ENCODE assay signal across 21 cellular contexts in genomic region chr11:15972838-15973237, GRCh38.
DNase-seq lines count a peak whose midpoint lies in the region; ATAC-seq and TF ChIP-seq lines count a peak whose summit lies in the region.
"Had no signal": no experiment of that assay in that cellular context is flagged by ENCODE, and none has a peak within 500 bp of the region (broad histone marks: within the 10 kb centered on the region; RNA-seq: fewer than 3 reads in every experiment).

No MANE protein-coding gene starts in this region.

- no peaks in the 10 kb centered on the region for H3K36me3 Mint-ChIP-seq in H9 (ENCODE audit: insufficient read depth in 1 of 3, low read depth in 3 of 3)
- H3K36me3 Mint-ChIP-seq: CD8-positive, alpha-beta memory T cell had no signal

- ATAC-seq in mucosa of descending colon, result peak; percentile 26
- ATAC-seq in HG03159 (IDR thresholded peaks at IDR 0.05; ENCODE audit: unreplicated experiment), result no peak
- no peak for ATAC-seq in GM18511 (IDR thresholded peaks at IDR 0.05; ENCODE audit: unreplicated experiment)
- ATAC-seq: GM12878 had no signal

- TF ChIP-seq CTCF in H9 (conservative IDR thresholded peaks at IDR 0.05), result no peak
- TF ChIP-seq CTCF in mucosa of descending colon (IDR thresholded peaks at IDR 0.05), result no peak

- H3K4me2 ChIP-seq in H9 (ENCODE audit: insufficient read depth, insufficient read length, low read length), result no peak overlapping the region
- H3K4me2 ChIP-seq: BLaER1, KMS-11 had no signal

- no peak overlapping the region for H2BK20ac ChIP-seq in H9 (ENCODE audit: low read depth, low read length, poor library complexity, severe bottlenecking)

- no peaks in the 10 kb centered on the region for H3K9me3 ChIP-seq in H9 (ENCODE audit: control insufficient read depth, low read depth, low read length)
- H3K9me3 ChIP-seq in mucosa of descending colon, result no peaks in the 10 kb centered on the region
- H3K9me3 ChIP-seq: BLaER1, MG63 had no signal

- no peaks in the 10 kb centered on the region for H3K4me1 ChIP-seq in H9 (ENCODE audit: insufficient read depth, low read length)
- peaks cover 13% of the 10 kb centered on the region for H3K4me1 ChIP-seq in mucosa of descending colon (ENCODE audit: low read depth)
- H3K4me1 ChIP-seq: BLaER1 had no signal

- peaks cover 10 to 15% of the 10 kb centered on the region in 2 experiments for H3K4me1 Mint-ChIP-seq in H9
- H3K4me1 Mint-ChIP-seq: CD8-positive, alpha-beta memory T cell had no signal

- WGBS in H9 (ENCODE audit: extremely low coverage, insufficient read length, low lambda C conversion rate), result no CpG with 5 or more reads among the region's 5 CpGs

- peaks cover 5% of the 10 kb centered on the region for H3K27me3 Mint-ChIP-seq in H9 (ENCODE audit: low read depth)
- H3K27me3 Mint-ChIP-seq: CD8-positive, alpha-beta memory T cell had no signal

- no peaks in the 10 kb centered on the region for H3K9me3 Mint-ChIP-seq in H9

- no peaks in the 10 kb centered on the region for H3K79me2 ChIP-seq in H9 (ENCODE audit: insufficient read depth, low read length)

- no peak overlapping the region for H3K9ac ChIP-seq in H9 (ENCODE audit: extremely low read depth, insufficient read length, low read length)
- H3K9ac ChIP-seq: BLaER1, KMS-11 had no signal

- peak; percentile 65 for DNase-seq in DMS 273 (lab: John Stamatoyannopoulos, UW; ENCODE audit: unreplicated experiment)
- DNase-seq in DMS 273 treated with DMSO at 0.1 percent for 48 hours (lab: John Stamatoyannopoulos, UW), result no peak
- DNase-seq in H9, result peak; percentile 38
- DNase-seq in NCI-H748 treated with DMSO at 0.1 percent for 48 hours (lab: John Stamatoyannopoulos, UW), result peak; percentile 13
- no peak for DNase-seq in mucosa of descending colon
- DNase-seq in head of caudate nucleus, result no peak
- DNase-seq: CD8-positive, alpha-beta memory T cell; DMS79; MG63; NCI-H1092 treated with DMSO at 0.1 percent for 48 hours; NCI-H1930; NCI-H526 treated with DMSO at 0.1 percent for 48 hours; SHP77 treated with DMSO at 0.1 percent for 48 hours; T-helper 2 cell had no signal

- H3K4ac ChIP-seq in H9 (ENCODE audit: low read depth, low read length), result no peak overlapping the region

- H2BK120ac ChIP-seq in H9 (ENCODE audit: low read depth, low read length, poor library complexity, severe bottlenecking), result no peak overlapping the region

- no peak overlapping the region for H3K4me3 Mint-ChIP-seq in H9
- H3K4me3 Mint-ChIP-seq: CD8-positive, alpha-beta memory T cell had no signal

- H3K56ac ChIP-seq in H9 (ENCODE audit: insufficient read length, low read depth, low read length), result no peak overlapping the region

- H3K4me3 ChIP-seq in mucosa of descending colon, result no peak overlapping the region
- H3K4me3 ChIP-seq: BLaER1, GM12878, MG63 had no signal

- H2BK12ac ChIP-seq in H9 (ENCODE audit: insufficient read length, low read depth, low read length), result no peak overlapping the region

- H3K18ac ChIP-seq in H9 (ENCODE audit: insufficient read length, low read depth, low read length), result no peak overlapping the region

- H3K27ac ChIP-seq in H9 (ENCODE audit: insufficient read length, low read depth, low read length), result no peak overlapping the region
- H3K27ac ChIP-seq: 22Rv1, BLaER1, HL-60, KMS-11 had no signal

- H2BK15ac ChIP-seq in H9 (ENCODE audit: low read depth, low read length), result no peak overlapping the region

- H3T11ph ChIP-seq in H9 (ENCODE audit: low read length), result no peak overlapping the region

- no peak overlapping the region for H2AK5ac ChIP-seq in H9 (ENCODE audit: insufficient read length, low read length)

- H3K14ac ChIP-seq in H9 (ENCODE audit: insufficient read depth, low read length), result no peak overlapping the region

- intact Hi-C loops in mucosa of descending colon (cut with DNase I, micrococcal nuclease), result no loop called here
- intact Hi-C loops in head of caudate nucleus (cut with DNase I), result no loop called here

- no peaks in the 10 kb centered on the region for H3K27me3 ChIP-seq in H9 (ENCODE audit: insufficient read depth, low read length)
- H3K27me3 ChIP-seq: BLaER1, MG63 had no signal

- no peak overlapping the region for H3K27ac Mint-ChIP-seq in H9
- H3K27ac Mint-ChIP-seq: CD8-positive, alpha-beta memory T cell had no signal

- no peak overlapping the region for H4K8ac ChIP-seq in H9 (replicated peaks; ENCODE audit: insufficient read length, low read depth, low read length)

- no peak overlapping the region for H4K91ac ChIP-seq in H9 (ENCODE audit: insufficient read length, low read depth, low read length)

- H2AFZ ChIP-seq in H9 (ENCODE audit: low read length), result no peak overlapping the region

- H4K20me1 ChIP-seq in H9 (ENCODE audit: control insufficient read depth, insufficient read depth, insufficient read length), result no peaks in the 10 kb centered on the region
- H4K20me1 ChIP-seq: BLaER1 had no signal

- H4K5ac ChIP-seq in H9 (ENCODE audit: insufficient read length, low read depth, low read length), result no peak overlapping the region

- H3K23me2 ChIP-seq in H9 (ENCODE audit: insufficient read length, low read depth, low read length, poor library complexity, severe bottlenecking), result no peaks in the 10 kb centered on the region

- H3K36me3 ChIP-seq in mucosa of descending colon (ENCODE audit: low read depth), result no peaks in the 10 kb centered on the region
- H3K36me3 ChIP-seq: BLaER1, MG63 had no signal

- no peak overlapping the region for H2BK5ac ChIP-seq in H9 (ENCODE audit: insufficient read length, low read length)

- H3K23ac ChIP-seq in H9 (ENCODE audit: insufficient read length, low read depth, low read length), result no peak overlapping the region

- no peaks in the 10 kb centered on the region for H3K79me1 ChIP-seq in H9 (ENCODE audit: insufficient read depth, low read depth, low read length, poor library complexity, severe bottlenecking)

Comparison
In these comparisons a context has a peak if more than half of its experiments do, and no peak if none do; other contexts are left out.
1. DNase-seq: peak in DMS 273 (single experiment), H9 (single experiment) and NCI-H748 treated with DMSO at 0.1 percent for 48 hours (single experiment); none in DMS 273 treated with DMSO at 0.1 percent for 48 hours (single experiment), mucosa of descending colon (0 of 3) and head of caudate nucleus (0 of 42).